ENCODE assay signal across 8 cellular contexts in genomic region chr14:81170829-81171195, GRCh38. TPM values are rescaled to one million over a fixed set of nuclear protein-coding genes. Genes with fewer than 3 reads are reported as not detected.
DNase-seq lines count a peak whose midpoint lies in the region; ATAC-seq and TF ChIP-seq lines count a peak whose summit lies in the region.

No MANE protein-coding gene starts in this region.

- peak; percentile 65 for TF ChIP-seq CTCF in 22Rv1 (IDR thresholded peaks at IDR 0.05)
- no peak for TF ChIP-seq CTCF in HL-60 (IDR thresholded peaks at IDR 0.05; ENCODE audit: insufficient read depth, low read length)
- TF ChIP-seq CTCF in MCF 10A (IDR thresholded peaks at IDR 0.05; ENCODE audit: unreplicated experiment), result no peak
- TF ChIP-seq CTCF in natural killer cell (IDR thresholded peaks at IDR 0.05), result peak; percentile 11

- intact Hi-C loops in MCF 10A (cut with micrococcal nuclease) (loop anchor here (1.0 to 2.0 kb wide), 3 partner anchors 175 to 293 kb away; partner anchors contain the start of gene TSHR), natural killer cell (cut with micrococcal nuclease) (loop anchor here (1.0 to 2.0 kb wide), 4 partner anchors 48 to 362 kb away; partner anchors contain the start of genes SEL1L and TSHR)

- DNase-seq in HL-60 (ENCODE audit: low read depth in 1 of 2, low spot score in 1 of 2) (no peak), MCF 10A (ENCODE audit: unreplicated experiment) (no peak), natural killer cell (no peak), iPS-NIHi11 (ENCODE audit: low spot score) (no peak), mucosa of gallbladder (ENCODE audit: low spot score) (no peak), NCI-H82 treated with DMSO at 0.1 percent for 48 hours (lab: John Stamatoyannopoulos, UW; ENCODE audit: unreplicated experiment) (no peak), pons (ENCODE audit: low spot score) (no peak)

- H3K27me3 Mint-ChIP-seq in MCF 10A (ENCODE audit: insufficient read depth, unreplicated experiment) (no peaks in the 10 kb centered on the region), natural killer cell (ENCODE audit: low read depth in 2 of 2) (no peaks in the 10 kb centered on the region)

- CTCF ChIA-PET in MCF 10A (lab: Yijun Ruan, JAX), result interaction anchor here (0.6 to 5.0 kb wide), 34 partner anchors 10 to 308 kb away, joined by 3 to 60 read pairs (median 4); partner anchors contain the start of gene TSHR

- H3K27ac Mint-ChIP-seq in MCF 10A (ENCODE audit: low read depth, unreplicated experiment) (peak overlapping the region; percentile 78), natural killer cell (peak overlapping the region; percentile 91 to 96)

- H3K9me3 Mint-ChIP-seq in MCF 10A (ENCODE audit: unreplicated experiment) (no peaks in the 10 kb centered on the region), natural killer cell (no peaks in the 10 kb centered on the region)

- no peak for ATAC-seq in natural killer cell

- POLR2A ChIA-PET in MCF 10A (lab: Yijun Ruan, JAX), result interaction anchor here (0.7 to 2.3 kb wide), 9 partner anchors 10 to 529 kb away, joined by 3 to 17 read pairs (median 4); no protein-coding TSS in a partner anchor

- H3K36me3 Mint-ChIP-seq in MCF 10A (ENCODE audit: insufficient read depth, unreplicated experiment), result no peaks in the 10 kb centered on the region
- no peaks in the 10 kb centered on the region for H3K36me3 Mint-ChIP-seq in natural killer cell

- peak overlapping the region; percentile 80 for H3K4me3 Mint-ChIP-seq in MCF 10A (ENCODE audit: unreplicated experiment)
- H3K4me3 Mint-ChIP-seq in natural killer cell, result peak overlapping the region; percentile 91

- BruUV-seq in MCF 10A (replicated peaks; lab: Mats Ljungman, UMichigan), result TSS peak; percentile 90

- H3K27ac ChIP-seq in 22Rv1 (peak overlapping the region; percentile 85), HL-60 (replicated peaks) (peak overlapping the region; percentile 85)

- no peaks in the 10 kb centered on the region for H3K27me3 ChIP-seq in HL-60 (ENCODE audit: insufficient read depth, poor library complexity, severe bottlenecking)

- peaks cover 13% of the 10 kb centered on the region for H3K4me1 Mint-ChIP-seq in MCF 10A (ENCODE audit: insufficient read depth, unreplicated experiment)
- H3K4me1 Mint-ChIP-seq in natural killer cell, result peaks cover 18 to 24% of the 10 kb centered on the region in 2 donors

- no peak overlapping the region for H3K4me3 ChIP-seq in HL-60 (replicated peaks; ENCODE audit: insufficient read depth, low read length)

RNA-seq across cellular contexts. Expression of gene GTF2A1, which starts 49.9 kb away (rescaled TPM):
- total RNA-seq in MCF 10A (2022) (35.0 and 49.4 TPM in 2 replicates), natural killer cell (10 to 100 TPM; 24.5 to 32.7 (median 28.6) TPM), mucosa of gallbladder (23.3 TPM)

Comparison
In these comparisons a context has a peak if more than half of its experiments do, and no peak if none do; other contexts are left out.
1. CTCF ChIP-seq: peak in 22Rv1 (single experiment) and natural killer cell (single experiment); none in HL-60 (single experiment) and MCF 10A (single experiment).